26 cellular contexts compared by ENCODE assay signal in the genomic region with DNA sequence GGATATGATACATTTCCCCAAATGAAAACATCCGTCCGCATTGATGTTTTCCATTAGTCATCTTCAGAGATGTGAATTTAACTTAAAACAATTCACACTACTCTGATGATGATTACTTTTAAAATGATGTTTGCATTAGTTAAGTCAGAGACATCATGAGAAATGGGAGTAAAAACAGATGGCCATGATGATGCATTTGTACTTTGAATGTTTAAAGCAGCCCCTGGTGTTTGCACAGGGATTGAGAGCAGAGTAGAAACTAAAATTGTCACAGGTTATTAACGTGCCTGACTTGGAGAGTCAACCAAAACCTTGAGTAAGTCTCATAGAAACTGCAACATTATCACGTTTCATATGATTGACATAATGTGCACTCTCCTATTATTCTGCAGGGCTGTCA.
"Had no signal": no experiment of that assay in that cellular context is flagged by ENCODE, and none has a peak within 500 bp of the region (broad histone marks: within the 10 kb centered on the region; RNA-seq: fewer than 3 reads in every experiment).

No MANE protein-coding gene starts in this region.

- H3K4me3 ChIP-seq: adrenal gland, breast epithelium, colonic mucosa, gastrocnemius medialis, prostate gland, spleen, thoracic aorta, upper lobe of left lung had no signal

- DNase-seq: activated CD4-positive, alpha-beta T cell treated with anti-CD3 and anti-CD28 coated beads, Interleukin-2, amount 50 U/mL, for 4 hours; activated CD8-positive, alpha-beta memory T cell treated with anti-CD3 and anti-CD28 coated beads for 24 hours; activated CD8-positive, alpha-beta memory T cell treated with anti-CD3 and anti-CD28 coated beads, Interleukin-2, amount 50 U/mL, for 4 hours; activated naive CD4-positive, alpha-beta T cell; activated T-cell treated with anti-CD3 and anti-CD28 coated beads, Interleukin-2, amount 50 U/mL, for 4 hours; adrenal gland; colonic mucosa; endodermal cell; gastrocnemius medialis; hypothalamus; islet precursor cell; left cardiac atrium; spleen; stimulated activated CD4-positive, alpha-beta T cell treated with anti-CD3 and anti-CD28 coated beads, Interleukin-4, amount 100 ng/mL, for 24 hours; stimulated activated naive CD4-positive, alpha-beta T cell treated with Interleukin-2 at 50 U/mL for 16 hours; upper lobe of left lung; WERI-Rb-1 had no signal

- H3K9me3 Mint-ChIP-seq: activated T-helper 2 cell treated with anti-CD3 and anti-CD28 coated beads, Interferon-gamma antibody, Interleukin-2, Interleukin-4, amounts not matched to agents 10 μg/mL and 5 μg/mL and 100 μg/mL, durations not matched to agents 14 hours and 24 hours and 36 hours; endodermal cell; natural killer cell treated with Interleukin-12 subunit alpha and Interleukin-12 subunit beta and Interleukin-15 and Interleukin-18, amount 100 ng/mL, for 72 hours; T-helper 2 cell treated with Interferon-gamma antibody and Interleukin-4, amounts not matched to agents 5 μg/mL and 100 μg/mL, for 36 hours had no signal

- H3K36me3 Mint-ChIP-seq: natural killer cell treated with Interleukin-12 subunit alpha and Interleukin-12 subunit beta and Interleukin-15 and Interleukin-18, amount 100 ng/mL, for 72 hours had no signal

- FAIRE-seq: astrocyte, TTC549 had no signal

- H3K9me3 ChIP-seq: adrenal gland, breast epithelium, colonic mucosa, gastrocnemius medialis, prostate gland, thoracic aorta, upper lobe of left lung had no signal

- H3K27me3 ChIP-seq: adrenal gland, breast epithelium, colonic mucosa, gastrocnemius medialis, spleen, upper lobe of left lung had no signal

- H3K27ac ChIP-seq: adrenal gland, breast epithelium, colonic mucosa, gastrocnemius medialis, prostate gland, spleen, thoracic aorta, upper lobe of left lung, WERI-Rb-1 had no signal

- H3K36me3 ChIP-seq: adrenal gland, breast epithelium, colonic mucosa, gastrocnemius medialis, prostate gland, spleen, thoracic aorta, upper lobe of left lung, WERI-Rb-1 had no signal

- H3K27me3 Mint-ChIP-seq: activated naive CD8-positive, alpha-beta T cell; natural killer cell treated with Interleukin-12 subunit alpha and Interleukin-12 subunit beta and Interleukin-15 and Interleukin-18, amount 100 ng/mL, for 72 hours had no signal

- H3K4me1 ChIP-seq: adrenal gland, breast epithelium, colonic mucosa, gastrocnemius medialis, prostate gland, spleen, upper lobe of left lung had no signal

- H3K4me1 Mint-ChIP-seq: endodermal cell had no signal

- ATAC-seq: activated T-cell treated with anti-CD3 and anti-CD28 coated beads, Interleukin-2, amount 50 U/mL, for 4 hours; gastrocnemius medialis; left cardiac atrium; natural killer cell treated with Interleukin-12 subunit alpha and Interleukin-12 subunit beta and Interleukin-15 and Interleukin-18, amount 100 ng/mL, for 72 hours had no signal

- H3K4me3 Mint-ChIP-seq: activated naive CD8-positive, alpha-beta T cell; activated T-cell treated with anti-CD3 and anti-CD28 coated beads, Interleukin-2, amount 50 U/mL, for 4 hours; endodermal cell; natural killer cell treated with Interleukin-12 subunit alpha and Interleukin-12 subunit beta and Interleukin-15 and Interleukin-18, amount 100 ng/mL, for 72 hours; T-helper 2 cell treated with Interferon-gamma antibody and Interleukin-4, amounts not matched to agents 5 μg/mL and 100 μg/mL, for 36 hours had no signal

- H3K27ac Mint-ChIP-seq: activated naive CD8-positive, alpha-beta T cell; activated T-helper 2 cell treated with anti-CD3 and anti-CD28 coated beads, Interferon-gamma antibody, Interleukin-2, Interleukin-4, amounts not matched to agents 10 μg/mL and 5 μg/mL and 100 μg/mL, durations not matched to agents 14 hours and 24 hours and 36 hours; endodermal cell; natural killer cell treated with Interleukin-12 subunit alpha and Interleukin-12 subunit beta and Interleukin-15 and Interleukin-18, amount 100 ng/mL, for 72 hours; T-helper 2 cell treated with Interferon-gamma antibody and Interleukin-4, amounts not matched to agents 5 μg/mL and 100 μg/mL, for 36 hours had no signal
